Comparison of ENCODE assay signal across 1 cellular context in genomic region chr20:63835031-63835858, GRCh38.
A peak's percentile ranks its signal among the peaks of the same experiment; 100 is the strongest.
TF ChIP-seq lines count a peak whose summit lies in the region.

No MANE protein-coding gene starts in this region.

TF ChIP-seq in IMR-90, 13 proteins besides CTCF, POLR2A, EP300 and RAD21:
- TF ChIP-seq USF2 (IDR thresholded peaks at IDR 0.05; ENCODE audit: low read depth, low read length): no peak
- peak; percentile 43; the same call in 1 of the 2 replicates for TF ChIP-seq MXI1 (IDR thresholded peaks at IDR 0.05; ENCODE audit: borderline replicate concordance, low read depth, low read length)
- 0 out of 2 replicates have a peak, but pooled peaks have one; percentile 27 for TF ChIP-seq FOS (IDR thresholded peaks at IDR 0.05; ENCODE audit: low read depth, low read length)
- TF ChIP-seq MAZ (IDR thresholded peaks at IDR 0.05; ENCODE audit: borderline replicate concordance, low read depth, low read length): peak; percentile 90
